In the genomic region with DNA sequence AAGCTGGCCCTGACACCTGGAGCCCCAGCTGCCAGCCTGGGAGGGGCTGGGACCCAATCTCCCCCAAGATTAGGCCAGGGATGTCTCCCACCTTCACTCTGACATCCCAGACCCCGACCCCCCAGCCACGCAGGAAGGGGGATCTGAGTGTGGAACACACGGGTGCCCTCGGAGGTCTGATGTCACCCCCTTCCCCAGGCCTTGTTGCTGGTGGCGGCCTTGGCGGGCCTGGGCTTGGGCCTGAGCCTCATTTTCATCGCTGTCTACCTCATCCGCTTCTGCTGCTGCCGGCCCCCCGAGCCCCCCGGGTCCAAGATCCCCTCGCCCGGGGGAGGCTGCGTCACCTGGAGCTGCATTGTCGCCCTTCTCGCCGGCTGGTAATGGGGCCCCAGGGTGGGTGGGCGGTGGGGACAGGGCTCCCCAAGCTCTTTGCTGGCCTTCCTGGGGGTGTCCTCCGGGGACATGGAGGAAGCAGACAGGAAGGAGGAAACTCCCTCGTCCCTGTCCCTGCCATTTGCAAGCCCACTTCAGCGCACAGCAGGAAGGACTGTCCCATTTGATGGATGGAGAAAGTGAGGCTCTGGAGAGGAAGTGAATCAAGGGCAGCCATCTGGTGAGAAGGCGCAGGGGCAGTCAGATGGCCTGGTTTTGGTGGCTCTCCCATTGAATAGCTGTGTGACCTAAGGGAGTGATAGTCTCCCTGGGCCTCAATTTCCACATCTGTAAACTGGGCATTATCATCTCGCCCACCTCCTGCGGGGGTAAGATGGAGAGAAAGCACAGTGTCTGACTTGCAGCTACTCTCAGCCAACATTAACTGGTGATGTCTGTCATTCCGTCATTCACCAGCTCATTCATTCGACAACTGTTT, we compare ENCODE assay signal across 15 cellular contexts. TPM values are rescaled to one million over a fixed set of nuclear protein-coding genes. Genes with fewer than 3 reads are reported as not detected.
A peak's percentile ranks its signal among the peaks of the same experiment; 100 is the strongest.
DNase-seq lines count a peak whose midpoint lies in the region; ATAC-seq and TF ChIP-seq lines count a peak whose summit lies in the region.
"Had no signal": no experiment of that assay in that cellular context is flagged by ENCODE, and none has a peak within 500 bp of the region (broad histone marks: within the 10 kb centered on the region; RNA-seq: fewer than 3 reads in every experiment).

No MANE protein-coding gene starts in this region.

- H3K36me3 ChIP-seq in BLaER1 treated with 17β-estradiol and CSF1 and Interleukin-3, amounts not matched to agents 10 nM and 100 nM, result no peaks in the 10 kb centered on the region; a peak in 1 of 22 replicates

- H3K27ac ChIP-seq in BLaER1 treated with 17β-estradiol and CSF1 and Interleukin-3, amounts not matched to agents 10 nM and 100 nM, result peak overlapping the region in 9 of 11 experiments; percentile 17 to 79 (median 67); a peak in 15 of 22 replicates

- H3K4me3 ChIP-seq in BLaER1 treated with 17β-estradiol and CSF1 and Interleukin-3, amounts not matched to agents 10 nM and 100 nM, result no peak overlapping the region

- H3K9me3 Mint-ChIP-seq in HFFc6, result peaks cover 13% of the 10 kb centered on the region
- H3K9me3 Mint-ChIP-seq: stimulated activated naive CD8-positive, alpha-beta T cell treated with anti-CD3 and anti-CD28 coated beads, Interleukin-15, Interleukin-2, amounts not matched to agents 100 ng/mL and 50 ng/mL, for 24 hours had no signal

- peaks cover 32 to 74% (median 62%) of the 10 kb centered on the region in 10 experiments for H3K4me1 ChIP-seq in BLaER1 treated with 17β-estradiol and CSF1 and Interleukin-3, amounts not matched to agents 10 nM and 100 nM

- no peak overlapping the region for H3K4me3 Mint-ChIP-seq in HFFc6

- no peak for ATAC-seq in GM21360 (IDR thresholded peaks at IDR 0.05; ENCODE audit: unreplicated experiment)
- no peak for ATAC-seq in GM18873 (IDR thresholded peaks at IDR 0.05; ENCODE audit: low FRiP score, unreplicated experiment)

- H3K27me3 ChIP-seq in BLaER1 treated with 17β-estradiol and CSF1 and Interleukin-3, amounts not matched to agents 10 nM and 100 nM, result peaks cover 11 to 27% (median 21%) of the 10 kb centered on the region in 11 experiments

- peaks cover 6% of the 10 kb centered on the region; the same call in 1 of the 2 replicates for H3K36me3 Mint-ChIP-seq in HFFc6 (ENCODE audit: low read depth)

- peaks cover 12% of the 10 kb centered on the region for H3K27me3 Mint-ChIP-seq in HFFc6 (ENCODE audit: insufficient read depth)

- H3K9me3 ChIP-seq in BLaER1 treated with 17β-estradiol and CSF1 and Interleukin-3, amounts not matched to agents 10 nM and 100 nM (replicated peaks in 1 of 11), result no peaks in the 10 kb centered on the region
- H3K9me3 ChIP-seq: Caco-2 had no signal

- H3K4me1 Mint-ChIP-seq in HFFc6 (ENCODE audit: low read depth), result peaks cover 5% of the 10 kb centered on the region; the same call in 1 of the 2 replicates

- DNase-seq in HuH-7.5 (ENCODE audit: low spot score) (peak; percentile 14), epidermal melanocyte (ENCODE audit: insufficient read length, low spot score) (peak; percentile 12), posterior vena cava (ENCODE audit: low spot score) (peak; percentile 60), kidney glomerular epithelial cell (lab: John Stamatoyannopoulos, UW) (no peak), HFFc6 (no peak)
- DNase-seq: activated gamma-delta T cell treated with Interleukin-2 at 50 U/mL for 16 hours, amniotic stem cell, Caco-2, EL, NCI-H2029 treated with DMSO at 0.1 percent for 48 hours, NCI-H446 had no signal

- peak overlapping the region; percentile 61 to 100 (median 99) for H3K4me2 ChIP-seq in BLaER1 treated with 17β-estradiol and CSF1 and Interleukin-3, amounts not matched to agents 10 nM and 100 nM

- H3K9ac ChIP-seq in BLaER1 treated with 17β-estradiol and CSF1 and Interleukin-3, amounts not matched to agents 10 nM and 100 nM, result peak overlapping the region in 8 of 11 experiments; percentile 3 to 70 (median 56); a peak in 5 of 22 replicates

- H4K20me1 ChIP-seq in BLaER1 treated with 17β-estradiol and CSF1 and Interleukin-3, amounts not matched to agents 10 nM and 100 nM, result no peaks in the 10 kb centered on the region

- intact Hi-C loops in posterior vena cava (cut with DNase I), result no loop called here

- H3K27ac Mint-ChIP-seq in HFFc6, result no peak overlapping the region

- no peak for TF ChIP-seq CTCF in HFFc6 (IDR thresholded peaks at IDR 0.05)

RNA-seq across cellular contexts. Expression of gene TTYH1, which starts 3.9 kb away (rescaled TPM):
- 1 to 10 TPM in 1 of 2 donors, under 1 TPM in 1; 0.60 to 1.4 TPM for total RNA-seq in posterior vena cava
- total RNA-seq in HFFc6 (2021; fragmentation: NEBNext Ultra II Directional; extraction: Animal tissue kit (Norgen Biotek cat#: 25700)), result under 1 TPM in 1 of 6 experiments, not detected in 5; 0.45 TPM
- total RNA-seq: Caco-2 had no signal

RNA-seq across cellular contexts. Expression of gene LENG8, which starts 29.8 kb away (rescaled TPM):
- 100 to 1,000 TPM; 113 to 140 TPM for total RNA-seq in posterior vena cava
- total RNA-seq in HFFc6 (2021; fragmentation: NEBNext Ultra II Directional; extraction: Animal tissue kit (Norgen Biotek cat#: 25700)), result 10 to 100 TPM; 70.7 to 76.5 (median 74.0) TPM

RNA-seq across cellular contexts. Expression of gene LENG9, which starts 44.4 kb away (rescaled TPM):
- total RNA-seq in posterior vena cava, result 1 to 10 TPM; 4.2 to 5.1 TPM
- total RNA-seq in HFFc6 (2021; fragmentation: NEBNext Ultra II Directional; extraction: Animal tissue kit (Norgen Biotek cat#: 25700)), result 1 to 10 TPM; 3.0 to 4.0 (median 3.6) TPM

RNA-seq across cellular contexts. Expression of gene CDC42EP5, which starts 53.9 kb away (rescaled TPM):
- 10 to 100 TPM; 24.8 to 25.7 TPM for total RNA-seq in posterior vena cava
- total RNA-seq in HFFc6 (2021; fragmentation: NEBNext Ultra II Directional; extraction: Animal tissue kit (Norgen Biotek cat#: 25700)), result 10 to 100 TPM; 45.9 to 70.5 (median 56.9) TPM

RNA-seq across cellular contexts. Expression of gene LAIR1, which starts 54.4 kb away (rescaled TPM):
- 10 to 100 TPM; 18.3 to 42.2 TPM for total RNA-seq in posterior vena cava
- not detected for total RNA-seq in HFFc6 (2021; fragmentation: NEBNext Ultra II Directional; extraction: Animal tissue kit (Norgen Biotek cat#: 25700))
- total RNA-seq: Caco-2 had no signal

Comparison
In these comparisons a context has a peak if more than half of its experiments do, and no peak if none do; other contexts are left out.
1. DNase-seq: peak in HuH-7.5 (single experiment), epidermal melanocyte (single experiment) and posterior vena cava (single experiment); none in kidney glomerular epithelial cell (single experiment) and HFFc6 (single experiment).